ENCODE assay signal across 30 cellular contexts in the genomic region with DNA sequence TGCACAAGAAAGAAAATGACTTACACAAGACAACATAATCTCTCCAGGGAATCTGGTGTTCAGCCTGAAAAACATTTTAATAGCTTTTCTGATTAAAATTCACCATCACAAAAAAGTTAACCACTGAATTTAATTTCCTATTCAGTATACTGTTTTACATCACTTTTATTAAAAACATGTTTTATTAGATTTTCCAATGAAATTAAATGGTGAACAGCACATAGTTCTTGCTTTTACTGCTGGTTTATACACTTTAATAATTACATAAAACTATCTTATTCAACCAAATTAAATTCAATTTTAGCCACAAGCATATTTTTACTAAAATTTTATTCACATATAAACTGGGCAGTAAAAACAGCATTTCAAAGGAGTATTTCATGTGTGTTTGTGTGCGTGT.
"Had no signal": no experiment of that assay in that cellular context is flagged by ENCODE, and none has a peak within 500 bp of the region (broad histone marks: within the 10 kb centered on the region; RNA-seq: fewer than 3 reads in every experiment).

No MANE protein-coding gene starts in this region.

- H3K27ac ChIP-seq: neural progenitor cell, ovary, parathyroid adenoma, psoas muscle, right lobe of liver, sigmoid colon, spleen, stomach, thoracic aorta, thyroid gland, tibial nerve, upper lobe of left lung, vagina had no signal

- FAIRE-seq: urothelium cell line had no signal

- H3K4me3 ChIP-seq: neural progenitor cell, ovary, psoas muscle, right lobe of liver, sigmoid colon, smooth muscle cell, spleen, stomach, thoracic aorta, thyroid gland, tibial nerve, upper lobe of left lung, vagina had no signal

- H3K27me3 ChIP-seq: neural progenitor cell, ovary, right lobe of liver, sigmoid colon, spleen, stomach, thyroid gland, tibial nerve, upper lobe of left lung, vagina had no signal

- H3K9me3 Mint-ChIP-seq: nephron, neural progenitor cell had no signal

- H3K9me3 ChIP-seq: ovary, psoas muscle, right lobe of liver, sigmoid colon, spleen, stomach, thoracic aorta, thyroid gland, tibial nerve, upper lobe of left lung, vagina had no signal

- H3K4me3 Mint-ChIP-seq: natural killer cell; nephron; neural progenitor cell; stimulated activated memory B cell treated with anti-CD40 and anti-IgM and Interleukin-4, amounts not matched to agents 10 μg/mL and 1 μg/mL and 100 μg/mL, for 72 hours had no signal

- H3K36me3 ChIP-seq: neural progenitor cell, ovary, right lobe of liver, sigmoid colon, spleen, stomach, thoracic aorta, thyroid gland, tibial nerve, upper lobe of left lung, vagina had no signal

- H3K79me2 ChIP-seq: parathyroid adenoma had no signal

- H3K4me1 ChIP-seq: neural progenitor cell, parathyroid adenoma, psoas muscle, sigmoid colon, spleen, stomach, thyroid gland, tibial nerve, upper lobe of left lung, vagina had no signal

- H3K27me3 Mint-ChIP-seq: progenitor cell of endocrine pancreas; stimulated activated memory B cell treated with anti-CD40 and anti-IgM and Interleukin-4, amounts not matched to agents 10 μg/mL and 1 μg/mL and 100 μg/mL, for 72 hours had no signal

- ATAC-seq: natural killer cell; psoas muscle; right cardiac atrium; right lobe of liver; stimulated activated memory B cell treated with anti-CD40 and anti-IgM and Interleukin-4, amounts not matched to agents 10 μg/mL and 1 μg/mL and 100 μg/mL, for 72 hours; stimulated activated naive CD8-positive, alpha-beta T cell treated with anti-CD3 and anti-CD28 coated beads, Interleukin-15, Interleukin-2, amounts not matched to agents 100 U/mL and 50 U/mL, for 24 hours had no signal

- H3K4me2 ChIP-seq: neural progenitor cell, smooth muscle cell had no signal

- DNase-seq: natural killer cell; occipital lobe; ovary; posterior cingulate gyrus; psoas muscle; right cardiac atrium; right lobe of liver; sigmoid colon; spleen; stimulated activated CD4-positive, alpha-beta T cell treated with anti-CD3 and anti-CD28 coated beads, Interleukin-12 subunit alpha, Interleukin-12 subunit beta, amount 100 ng/mL, for 4 hours; stimulated activated CD4-positive, alpha-beta T cell treated with anti-CD3 and anti-CD28 coated beads, Interleukin-1b, Interleukin-23, amount 100 ng/mL, for 48 hours; stimulated activated CD4-positive, alpha-beta T cell treated with anti-CD3 and anti-CD28 coated beads, Interleukin-4, amount 100 ng/mL, for 1 hour; stimulated activated CD4-positive, alpha-beta T cell treated with anti-CD3 and anti-CD28 coated beads, Interleukin-4, amount 100 ng/mL, for 4 hours; stimulated activated CD8-positive, alpha-beta memory T cell treated with anti-CD3 and anti-CD28 coated beads, Interleukin-4, amount 100 ng/mL, for 48 hours; stimulated activated naive CD4-positive, alpha-beta T cell; stimulated activated naive CD8-positive, alpha-beta T cell treated with anti-CD3 and anti-CD28 coated beads, Interleukin-15, Interleukin-2, amounts not matched to agents 100 U/mL and 50 U/mL, for 24 hours; stomach; thyroid gland; trophoblast cell; upper lobe of left lung had no signal

- H2AFZ ChIP-seq: neural progenitor cell, parathyroid adenoma had no signal

- H3K27ac Mint-ChIP-seq: natural killer cell; nephron; neural progenitor cell; progenitor cell of endocrine pancreas; stimulated activated memory B cell treated with anti-CD40 and anti-IgM and Interleukin-4, amounts not matched to agents 10 μg/mL and 1 μg/mL and 100 μg/mL, for 72 hours had no signal

- H3K9ac ChIP-seq: neural progenitor cell, parathyroid adenoma had no signal

- H3K4me1 Mint-ChIP-seq: natural killer cell; nephron; stimulated activated memory B cell treated with anti-CD40 and anti-IgM and Interleukin-4, amounts not matched to agents 10 μg/mL and 1 μg/mL and 100 μg/mL, for 72 hours had no signal
